In genomic region chr14:28926091-28926490, GRCh38 we compare ENCODE assay signal across 28 cellular contexts.
"Had no signal": no experiment of that assay in that cellular context is flagged by ENCODE, and none has a peak within 500 bp of the region (broad histone marks: within the 10 kb centered on the region; RNA-seq: fewer than 3 reads in every experiment).

No MANE protein-coding gene starts in this region.

- H3K27me3 Mint-ChIP-seq: naive B cell; naive thymus-derived CD8-positive, alpha-beta T cell had no signal

- H3K9me3 ChIP-seq: esophagus squamous epithelium, gastrocnemius medialis, heart right ventricle, left lung, lower lobe of right lung had no signal

- FAIRE-seq: endometrium, islet of Langerhans, keratinocyte had no signal

- ATAC-seq: esophagus mucosa; gastrocnemius medialis; heart right ventricle; left cardiac atrium; left lung; left ventricle myocardium superior; lower lobe of right lung; mucosa of descending colon; naive thymus-derived CD8-positive, alpha-beta T cell had no signal

- DNase-seq: dermis blood vessel endothelial cell; dorsolateral prefrontal cortex; effector CD4-positive, alpha-beta T cell; effector memory CD4-positive, alpha-beta T cell; erythroblast; esophagus squamous epithelium; foreskin fibroblast; foreskin melanocyte; gastrocnemius medialis; glutamatergic neuron; head of caudate nucleus; heart right ventricle; hippocampal formation; left cardiac atrium; left lung; left ventricle myocardium superior; lower lobe of right lung; mesenchymal stem cell; mucosa of descending colon; naive B cell; naive thymus-derived CD8-positive, alpha-beta T cell had no signal

- H3K27ac Mint-ChIP-seq: mesothelial cell of epicardium; naive B cell; naive thymus-derived CD8-positive, alpha-beta T cell had no signal

- H3K27ac ChIP-seq: coronary artery, dorsolateral prefrontal cortex, epithelial cell of prostate, esophagus squamous epithelium, gastrocnemius medialis, heart right ventricle, left lung, lower lobe of right lung had no signal

- H3K4me1 ChIP-seq: esophagus squamous epithelium, gastrocnemius medialis, heart right ventricle, left lung, lower lobe of right lung had no signal

- H3K4me3 Mint-ChIP-seq: mesothelial cell of epicardium; naive B cell; naive thymus-derived CD8-positive, alpha-beta T cell had no signal

- H3K36me3 Mint-ChIP-seq: mesothelial cell of epicardium, naive B cell had no signal

- H3K9me3 Mint-ChIP-seq: mesothelial cell of epicardium had no signal

- H3K4me1 Mint-ChIP-seq: mesothelial cell of epicardium; naive B cell; naive thymus-derived CD8-positive, alpha-beta T cell had no signal

- H3K4me3 ChIP-seq: coronary artery, dorsolateral prefrontal cortex, esophagus squamous epithelium, gastrocnemius medialis, heart right ventricle, left lung, lower lobe of right lung, mucosa of descending colon had no signal

- H3K36me3 ChIP-seq: esophagus squamous epithelium, gastrocnemius medialis, heart right ventricle, left lung, lower lobe of right lung had no signal

- H3K27me3 ChIP-seq: dorsolateral prefrontal cortex, esophagus squamous epithelium, gastrocnemius medialis, heart right ventricle, left lung had no signal
